10 cellular contexts compared by ENCODE assay signal in the genomic region with DNA sequence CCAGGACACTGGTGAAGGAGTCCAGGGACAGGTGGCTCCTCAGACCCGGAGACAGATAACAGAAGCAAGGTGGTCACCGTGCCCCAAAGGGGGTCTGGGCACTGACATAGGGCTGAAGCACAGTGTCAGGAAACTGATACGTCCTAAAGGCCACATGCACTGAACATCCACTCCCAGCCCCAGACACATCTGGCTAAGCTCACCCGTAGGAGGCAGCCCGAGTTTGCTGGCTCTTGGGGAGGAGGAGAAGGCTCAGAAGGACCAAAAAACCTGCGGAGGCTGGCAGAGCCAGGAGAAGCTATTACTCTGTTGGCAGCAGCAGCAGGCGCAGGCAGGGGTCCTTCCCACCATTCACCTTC. TPM values are rescaled to one million over a fixed set of nuclear protein-coding genes. Genes with fewer than 3 reads are reported as not detected.
A peak's percentile ranks its signal among the peaks of the same experiment; 100 is the strongest.
DNase-seq lines count a peak whose midpoint lies in the region; ATAC-seq and TF ChIP-seq lines count a peak whose summit lies in the region.
"Had no signal": no experiment of that assay in that cellular context is flagged by ENCODE, and none has a peak within 500 bp of the region (broad histone marks: within the 10 kb centered on the region; RNA-seq: fewer than 3 reads in every experiment).

No MANE protein-coding gene starts in this region.

- H3K4me1 Mint-ChIP-seq in activated naive CD4-positive, alpha-beta T cell treated with anti-CD3 and anti-CD28 coated beads, Interleukin-2, amount 10 ng/mL, durations not matched to agents 7 days and 5 days: no peaks in the 10 kb centered on the region
- H3K4me1 Mint-ChIP-seq in stimulated activated naive B cell treated with anti-CD40 and anti-IgM and Interleukin-4, amounts not matched to agents 10 μg/mL and 1 μg/mL and 100 μg/mL, for 72 hours: peaks cover 4 to 18% of the 10 kb centered on the region in 2 donors

- no peaks in the 10 kb centered on the region for H3K9me2 ChIP-seq in MM.1S (replicated peaks; ENCODE audit: insufficient read depth, low read length)

- no peak overlapping the region for H3K27ac Mint-ChIP-seq in activated naive CD4-positive, alpha-beta T cell treated with anti-CD3 and anti-CD28 coated beads, Interleukin-2, amount 10 ng/mL, durations not matched to agents 7 days and 5 days
- H3K27ac Mint-ChIP-seq in activated naive CD4-positive, alpha-beta T cell treated with anti-CD3 and anti-CD28 coated beads, Interleukin-2, amount 50 U/mL, for 72 hours: no peak overlapping the region
- no peak overlapping the region for H3K27ac Mint-ChIP-seq in stimulated activated naive B cell treated with anti-CD40 and anti-IgM and Interleukin-4, amounts not matched to agents 10 μg/mL and 1 μg/mL and 100 μg/mL, for 72 hours

- H3K9me3 ChIP-seq in WERI-Rb-1 (ENCODE audit: severe bottlenecking) (no peaks in the 10 kb centered on the region), iPS-18c (ENCODE audit: control insufficient read depth, insufficient read depth, low read length) (no peaks in the 10 kb centered on the region), MM.1S (replicated peaks; ENCODE audit: insufficient read depth, low read length) (no peaks in the 10 kb centered on the region)

- H3F3A ChIP-seq in MM.1S (ENCODE audit: insufficient read depth, low read length): no peaks in the 10 kb centered on the region

- CTCF ChIA-PET in activated naive CD4-positive, alpha-beta T cell treated with anti-CD3 and anti-CD28 coated beads, Interleukin-2, amount 10 ng/mL, durations not matched to agents 7 days and 5 days (lab: Charles Lee): interaction anchor here (1.9 kb wide), 1 partner anchor 65 kb away, joined by 5 read pairs; no protein-coding TSS in a partner anchor

- peaks cover 94% of the 10 kb centered on the region for H3K27me3 Mint-ChIP-seq in activated naive CD4-positive, alpha-beta T cell treated with anti-CD3 and anti-CD28 coated beads, Interleukin-2, amount 10 ng/mL, durations not matched to agents 7 days and 5 days
- peaks cover 57 to 64% of the 10 kb centered on the region in 2 donors for H3K27me3 Mint-ChIP-seq in stimulated activated naive B cell treated with anti-CD40 and anti-IgM and Interleukin-4, amounts not matched to agents 10 μg/mL and 1 μg/mL and 100 μg/mL, for 72 hours

- H3K27ac ChIP-seq in WERI-Rb-1 (no peak overlapping the region), MM.1S (ENCODE audit: low read length) (no peak overlapping the region)

- no peaks in the 10 kb centered on the region for H4K20me1 ChIP-seq in MM.1S (ENCODE audit: insufficient read depth, low read length)

- H3K4me3 ChIP-seq in WERI-Rb-1 (ENCODE audit: low read depth, low read length) (peak overlapping the region; percentile 48), iPS-18c (ENCODE audit: insufficient read depth, low read depth, low read length) (peak overlapping the region; percentile 77), MM.1S (ENCODE audit: low read length) (no peak overlapping the region)

- H3K4me3 Mint-ChIP-seq in activated naive CD4-positive, alpha-beta T cell treated with anti-CD3 and anti-CD28 coated beads, Interleukin-2, amount 10 ng/mL, durations not matched to agents 7 days and 5 days: peak overlapping the region; percentile 55
- H3K4me3 Mint-ChIP-seq in stimulated activated naive B cell treated with anti-CD40 and anti-IgM and Interleukin-4, amounts not matched to agents 10 μg/mL and 1 μg/mL and 100 μg/mL, for 72 hours: peak overlapping the region; percentile 70 to 71

- no peaks in the 10 kb centered on the region for H3K4me1 ChIP-seq in MM.1S (ENCODE audit: low read length)

- H3K9ac ChIP-seq in MM.1S (ENCODE audit: low read length): no peak overlapping the region

- H3K36me3 ChIP-seq in WERI-Rb-1 (no peaks in the 10 kb centered on the region), MM.1S (replicated peaks; ENCODE audit: insufficient read depth, low read length) (no peaks in the 10 kb centered on the region)

- no peak for TF ChIP-seq CTCF in WERI-Rb-1 (IDR thresholded peaks at IDR 0.05; ENCODE audit: low read depth, low read length)
- no peak for TF ChIP-seq CTCF in MM.1S (IDR thresholded peaks at IDR 0.05; ENCODE audit: low read length)

- H3K27me3 ChIP-seq in WERI-Rb-1 (ENCODE audit: insufficient read depth, low read depth, severe bottlenecking) (no peaks in the 10 kb centered on the region), MM.1S (replicated peaks; ENCODE audit: insufficient read depth, low read length) (peaks cover 80% of the 10 kb centered on the region)

- H3K4me2 ChIP-seq in MM.1S (ENCODE audit: low read depth, low read length): no peak overlapping the region

- H3K9me3 Mint-ChIP-seq in activated naive CD4-positive, alpha-beta T cell treated with anti-CD3 and anti-CD28 coated beads, Interleukin-2, amount 10 ng/mL, durations not matched to agents 7 days and 5 days: no peaks in the 10 kb centered on the region
- H3K9me3 Mint-ChIP-seq in activated naive CD4-positive, alpha-beta T cell treated with anti-CD3 and anti-CD28 coated beads, Interleukin-2, amount 50 U/mL, for 72 hours: no peaks in the 10 kb centered on the region
- no peaks in the 10 kb centered on the region for H3K9me3 Mint-ChIP-seq in stimulated activated naive B cell treated with anti-CD40 and anti-IgM and Interleukin-4, amounts not matched to agents 10 μg/mL and 1 μg/mL and 100 μg/mL, for 72 hours

- H3K79me2 ChIP-seq in MM.1S (ENCODE audit: low read length): no peaks in the 10 kb centered on the region

- no peak for ATAC-seq in activated naive CD4-positive, alpha-beta T cell treated with anti-CD3 and anti-CD28 coated beads, Interleukin-2, amount 50 U/mL, for 72 hours
- ATAC-seq in stimulated activated naive B cell treated with anti-CD40 and anti-IgM and Interleukin-4, amounts not matched to agents 10 μg/mL and 1 μg/mL and 100 μg/mL, for 72 hours (replicated peaks): no peak

- no peak for DNase-seq in activated naive CD4-positive, alpha-beta T cell treated with anti-CD3 and anti-CD28 coated beads, Interleukin-2, amount 10 ng/mL, durations not matched to agents 7 days and 5 days
- no peak for DNase-seq in activated naive CD4-positive, alpha-beta T cell treated with anti-CD3 and anti-CD28 coated beads, Interleukin-2, amount 50 U/mL, for 72 hours (ENCODE audit: low spot score in 2 of 2)
- DNase-seq in WERI-Rb-1: no peak
- DNase-seq in stimulated activated naive B cell treated with anti-CD40 and anti-IgM and Interleukin-4, amounts not matched to agents 10 μg/mL and 1 μg/mL and 100 μg/mL, for 72 hours: no peak
- no peak for DNase-seq in NCI-H1092 treated with DMSO at 0.1 percent for 48 hours (lab: John Stamatoyannopoulos, UW)
- no peak for DNase-seq in MM.1S
- DNase-seq in activated gamma-delta T cell (lab: John Stamatoyannopoulos, UW): no peak
- DNase-seq: MV-4-11; stimulated activated CD4-positive, alpha-beta T cell treated with anti-CD3 and anti-CD28 coated beads, Interleukin-1b, Interleukin-23, amount 100 ng/mL, for 48 hours had no signal

- H2AFZ ChIP-seq in MM.1S (ENCODE audit: low read length): no peak overlapping the region

- H3K36me3 Mint-ChIP-seq in activated naive CD4-positive, alpha-beta T cell treated with anti-CD3 and anti-CD28 coated beads, Interleukin-2, amount 10 ng/mL, durations not matched to agents 7 days and 5 days: no peaks in the 10 kb centered on the region
- H3K36me3 Mint-ChIP-seq in activated naive CD4-positive, alpha-beta T cell treated with anti-CD3 and anti-CD28 coated beads, Interleukin-2, amount 50 U/mL, for 72 hours: no peaks in the 10 kb centered on the region
- no peaks in the 10 kb centered on the region for H3K36me3 Mint-ChIP-seq in stimulated activated naive B cell treated with anti-CD40 and anti-IgM and Interleukin-4, amounts not matched to agents 10 μg/mL and 1 μg/mL and 100 μg/mL, for 72 hours

RNA-seq across cellular contexts. Expression of a gene that starts 1.2 kb away (rescaled TPM):
- total RNA-seq in activated naive CD4-positive, alpha-beta T cell treated with anti-CD3 and anti-CD28 coated beads, Interleukin-2, amount 50 U/mL, for 72 hours: 1 to 10 TPM; 2.4 to 3.0 TPM
